9 cellular contexts compared by ENCODE assay signal in the genomic region with DNA sequence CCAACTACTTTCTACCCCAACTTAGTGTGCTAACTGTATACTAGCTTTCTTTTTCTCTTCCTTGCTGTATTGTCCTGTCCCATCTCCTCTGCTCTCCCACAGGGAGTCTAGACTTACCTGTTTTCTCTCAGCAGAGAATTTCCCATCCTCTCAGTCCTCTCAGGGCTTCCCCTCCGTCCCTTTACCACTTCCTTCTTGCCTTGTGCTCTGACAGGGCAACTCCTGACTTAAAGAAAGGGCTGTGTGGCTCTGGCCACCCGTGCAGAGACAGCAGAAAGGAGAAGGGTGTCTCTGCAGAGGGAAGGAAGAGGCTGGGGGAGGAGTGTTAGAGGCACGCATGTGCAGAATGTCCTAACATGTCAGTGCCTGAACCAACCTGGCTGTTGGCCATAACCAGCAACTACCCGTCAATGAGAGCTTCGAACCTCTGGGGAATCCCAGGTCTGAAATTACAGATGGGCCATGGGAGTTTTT. TPM values are rescaled to one million over a fixed set of nuclear protein-coding genes. Genes with fewer than 3 reads are reported as not detected.
DNase-seq lines count a peak whose midpoint lies in the region; ATAC-seq and TF ChIP-seq lines count a peak whose summit lies in the region.
"Had no signal": no experiment of that assay in that cellular context is flagged by ENCODE, and none has a peak within 500 bp of the region (broad histone marks: within the 10 kb centered on the region; RNA-seq: fewer than 3 reads in every experiment).

A gene with protein sequence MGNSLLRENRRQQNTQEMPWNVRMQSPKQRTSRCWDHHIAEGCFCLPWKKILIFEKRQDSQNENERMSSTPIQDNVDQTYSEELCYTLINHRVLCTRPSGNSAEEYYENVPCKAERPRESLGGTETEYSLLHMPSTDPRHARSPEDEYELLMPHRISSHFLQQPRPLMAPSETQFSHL (minus strand): TSS at position 274 of the 474 bp plus-strand sequence. CDS start 128 bp downstream, at position 146.

- H4K20me1 ChIP-seq in BLaER1 treated with 17β-estradiol and CSF1 and Interleukin-3, amounts not matched to agents 10 nM and 100 nM = no peaks in the 10 kb centered on the region

- H3K9me3 ChIP-seq in BLaER1 treated with 17β-estradiol and CSF1 and Interleukin-3, amounts not matched to agents 10 nM and 100 nM (replicated peaks in 1 of 11) = no peaks in the 10 kb centered on the region
- H3K9me3 ChIP-seq in gastroesophageal sphincter = no peaks in the 10 kb centered on the region
- H3K9me3 ChIP-seq in BE2C = no peaks in the 10 kb centered on the region

- no peaks in the 10 kb centered on the region for H3K27me3 ChIP-seq in BLaER1 treated with 17β-estradiol and CSF1 and Interleukin-3, amounts not matched to agents 10 nM and 100 nM
- H3K27me3 ChIP-seq in gastroesophageal sphincter = no peaks in the 10 kb centered on the region
- H3K27me3 ChIP-seq in BE2C = no peaks in the 10 kb centered on the region

- H3K27ac ChIP-seq in BLaER1 treated with 17β-estradiol and CSF1 and Interleukin-3, amounts not matched to agents 10 nM and 100 nM = peak within 1 kb of the TSS; percentile 25 to 61 (median 53); a peak in 21 of 22 replicates
- no peak within 1 kb of the TSS for H3K27ac ChIP-seq in gastroesophageal sphincter

- 29% methylated on average over 4 of the region's 5 CpGs; no CpG with 5 or more reads in 1 of the 2 donors for WGBS in gastroesophageal sphincter (ENCODE audit: low coverage in 1 of 2), 2 donors

- peak within 1 kb of the TSS in 9 of 11 experiments; percentile 14 to 71 (median 52); a peak in 15 of 22 replicates for H3K9ac ChIP-seq in BLaER1 treated with 17β-estradiol and CSF1 and Interleukin-3, amounts not matched to agents 10 nM and 100 nM

- H3K4me1 ChIP-seq in BLaER1 treated with 17β-estradiol and CSF1 and Interleukin-3, amounts not matched to agents 10 nM and 100 nM = peaks cover 51 to 99% (median 96%) of the 10 kb centered on the region in 10 experiments
- no peaks in the 10 kb centered on the region for H3K4me1 ChIP-seq in gastroesophageal sphincter
- H3K4me1 ChIP-seq in BE2C = peaks cover 18% of the 10 kb centered on the region

- DNase-seq in activated CD4-positive, alpha-beta T cell treated with anti-CD3 and anti-CD28 coated beads, Interleukin-2, amount 50 U/mL, for 1 hour = peak; percentile 68
- peak; percentile 21 to 56 (median 50) for DNase-seq in stimulated activated CD4-positive, alpha-beta T cell treated with anti-CD3 and anti-CD28 coated beads, TNF-alpha, amount 100 ng/mL, for 24 hours (ENCODE audit: low read depth in 3 of 3)
- DNase-seq in GM19240 (ENCODE audit: insufficient read length, low spot score) (no peak), BE2C (no peak)
- DNase-seq: DND-41 had no signal

- ATAC-seq in GM19452 (IDR thresholded peaks at IDR 0.05; ENCODE audit: unreplicated experiment) = peak; percentile 73
- peak; percentile 65 for ATAC-seq in HG03558 (IDR thresholded peaks at IDR 0.05; ENCODE audit: extremely low read depth, unreplicated experiment)
- peak; percentile 61 for ATAC-seq in gastroesophageal sphincter

- peak within 1 kb of the TSS in 8 of 10 experiments; percentile 25 to 62 (median 37); a peak in 15 of 20 replicates for H3K4me3 ChIP-seq in BLaER1 treated with 17β-estradiol and CSF1 and Interleukin-3, amounts not matched to agents 10 nM and 100 nM
- no peak within 1 kb of the TSS for H3K4me3 ChIP-seq in gastroesophageal sphincter
- no peak within 1 kb of the TSS for H3K4me3 ChIP-seq in BE2C (ENCODE audit: low read depth, low read length)

- TF ChIP-seq EP300 in gastroesophageal sphincter (IDR thresholded peaks at IDR 0.05) = no peak

- TF ChIP-seq POLR2A in gastroesophageal sphincter (IDR thresholded peaks at IDR 0.05) = no peak

- TF ChIP-seq CTCF in gastroesophageal sphincter (IDR thresholded peaks at IDR 0.05) (no peak), BE2C (IDR thresholded peaks at IDR 0.05; ENCODE audit: low read depth, low read length) (no peak)

- peak within 1 kb of the TSS; percentile 63 to 93 (median 82) for H3K4me2 ChIP-seq in BLaER1 treated with 17β-estradiol and CSF1 and Interleukin-3, amounts not matched to agents 10 nM and 100 nM

- H3K36me3 ChIP-seq in BLaER1 treated with 17β-estradiol and CSF1 and Interleukin-3, amounts not matched to agents 10 nM and 100 nM = peaks cover 0 to 17% (median 0%) of the 10 kb centered on the region in 11 experiments; a peak in 1 of 22 replicates
- no peaks in the 10 kb centered on the region for H3K36me3 ChIP-seq in gastroesophageal sphincter
- no peaks in the 10 kb centered on the region for H3K36me3 ChIP-seq in BE2C

RNA-seq across cellular contexts. Expression of the gene that starts here (rescaled TPM):
- under 1 TPM in 1 of 4 donors, not detected in 3; 0.42 TPM for total RNA-seq in gastroesophageal sphincter
- polyA plus RNA-seq in BE2C (2012; ENCODE audit: insufficient read depth, insufficient read length, low read depth) = 1.2 TPM

Comparison
In these comparisons a context has a peak if more than half of its experiments do, and no peak if none do; other contexts are left out.
1. Peak in ATAC-seq in gastroesophageal sphincter; RNA of the gene not detected or under 1 TPM.
2. H3K27ac ChIP-seq: peak in BLaER1 treated with 17β-estradiol and CSF1 and Interleukin-3, amounts not matched to agents 10 nM and 100 nM (11 of 11); none in gastroesophageal sphincter (0 of 4).
3. H3K4me3 ChIP-seq: peak in BLaER1 treated with 17β-estradiol and CSF1 and Interleukin-3, amounts not matched to agents 10 nM and 100 nM (8 of 10); none in gastroesophageal sphincter (0 of 2) and BE2C (single experiment).
4. DNase-seq: peak in activated CD4-positive, alpha-beta T cell treated with anti-CD3 and anti-CD28 coated beads, Interleukin-2, amount 50 U/mL, for 1 hour (single experiment) and stimulated activated CD4-positive, alpha-beta T cell treated with anti-CD3 and anti-CD28 coated beads, TNF-alpha, amount 100 ng/mL, for 24 hours (3 of 3); none in GM19240 (single experiment) and BE2C (single experiment).
5. Peak in every context shown above with its lines, with median percentiles within 50 percentile points of each other: ATAC-seq.